11 cellular contexts compared by ENCODE assay signal in the genomic region with DNA sequence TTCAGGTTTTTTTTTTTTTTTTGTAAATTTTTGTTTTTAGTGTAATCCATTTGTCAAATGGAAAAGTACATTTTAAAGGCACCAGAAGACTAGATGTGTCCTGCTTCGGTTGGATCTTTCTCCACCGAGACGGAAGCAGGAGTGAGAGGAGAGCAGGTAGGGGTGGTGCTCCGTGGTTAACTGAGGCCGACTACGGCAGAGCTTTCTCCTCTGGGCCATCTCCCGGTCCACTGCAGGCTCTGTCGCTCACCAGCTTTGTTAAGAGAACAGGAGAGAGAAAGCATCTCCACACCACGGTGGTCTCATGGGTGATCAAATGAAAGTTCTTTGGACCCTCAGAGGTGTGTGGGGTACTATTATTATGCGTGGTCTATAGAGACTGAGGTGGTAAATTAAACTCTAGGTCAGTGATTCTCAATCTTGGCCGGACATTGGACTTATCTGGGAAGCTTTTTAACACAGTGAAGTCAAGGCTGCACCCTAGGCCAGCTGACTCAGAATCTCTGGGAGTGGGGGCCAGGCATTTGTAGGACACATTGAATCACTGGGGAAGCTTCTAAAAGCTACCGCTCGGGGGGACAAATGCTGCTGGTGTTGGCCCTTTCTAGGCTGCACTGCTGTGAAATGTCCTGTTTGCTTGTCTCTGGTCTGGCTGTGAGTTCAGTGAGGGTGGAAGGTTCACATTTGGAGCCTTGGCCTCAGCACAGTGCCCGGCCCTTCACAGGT. TPM values are rescaled to one million over a fixed set of nuclear protein-coding genes. Genes with fewer than 3 reads are reported as not detected.
DNase-seq lines count a peak whose midpoint lies in the region; ATAC-seq and TF ChIP-seq lines count a peak whose summit lies in the region.
"Had no signal": no experiment of that assay in that cellular context is flagged by ENCODE, and none has a peak within 500 bp of the region (broad histone marks: within the 10 kb centered on the region; RNA-seq: fewer than 3 reads in every experiment).

No MANE protein-coding gene starts in this region.

- no TSS peak for BruUV-seq in Caco-2 (replicated peaks; lab: Mats Ljungman, UMichigan)

- TF ChIP-seq RAD21 in liver (IDR thresholded peaks at IDR 0.05), result no peak

- 86% methylated on average over 14 of the region's 14 CpGs for WGBS in liver

- DNase-seq in GM03348 (ENCODE audit: low spot score) (peak; percentile 43), colonic mucosa (no peak), smooth muscle cell of the brain vasculature (ENCODE audit: low read depth, low spot score) (peak; percentile 47), Kasumi-1 (lab: John Stamatoyannopoulos, UW) (no peak), NCI-H2029 (lab: John Stamatoyannopoulos, UW) (no peak), T-cell (no peak), Caco-2 (no peak)
- DNase-seq: central memory CD4-positive, alpha-beta T cell; T1000 had no signal

- H3K9ac ChIP-seq in colonic mucosa (ENCODE audit: low read depth in 2 of 2, low read length in 2 of 2) (no peak overlapping the region), liver (ENCODE audit: low read depth in 1 of 2, low read length in 2 of 2) (no peak overlapping the region)

- no peaks in the 10 kb centered on the region for H3K36me3 ChIP-seq in colonic mucosa
- no peaks in the 10 kb centered on the region for H3K36me3 ChIP-seq in liver (ENCODE audit: control insufficient read depth in 4 of 4, insufficient read depth in 3 of 4, low read depth in 1 of 4, low read length in 3 of 4)
- H3K36me3 ChIP-seq in Caco-2 (ENCODE audit: control insufficient read depth, insufficient read depth, low read length), result no peaks in the 10 kb centered on the region

- H3K4me1 ChIP-seq in colonic mucosa (no peaks in the 10 kb centered on the region), liver (ENCODE audit: control insufficient read depth in 4 of 4, insufficient read depth in 4 of 4, low read length in 3 of 4) (no peaks in the 10 kb centered on the region), Caco-2 (peaks cover 19% of the 10 kb centered on the region)

- H3K36me3 Mint-ChIP-seq in T-cell, result no peaks in the 10 kb centered on the region
- no peaks in the 10 kb centered on the region for H3K36me3 Mint-ChIP-seq in Caco-2 (ENCODE audit: insufficient read depth, unreplicated experiment)
- H3K36me3 Mint-ChIP-seq: natural killer cell treated with Interleukin-12 subunit alpha and Interleukin-12 subunit beta and Interleukin-15 and Interleukin-18, amount 100 ng/mL, for 72 hours had no signal

- no peaks in the 10 kb centered on the region for H3K27me3 ChIP-seq in colonic mucosa
- H3K27me3 ChIP-seq in liver (ENCODE audit: control insufficient read depth in 4 of 4, insufficient read depth in 4 of 4, low read length in 3 of 4), result no peaks in the 10 kb centered on the region
- no peaks in the 10 kb centered on the region for H3K27me3 ChIP-seq in Caco-2 (replicated peaks; ENCODE audit: control insufficient read depth, insufficient read depth, low read length)

- H3K9me3 ChIP-seq in colonic mucosa, result no peaks in the 10 kb centered on the region
- no peaks in the 10 kb centered on the region for H3K9me3 ChIP-seq in liver (ENCODE audit: control insufficient read depth in 4 of 4, low read length in 3 of 4)
- no peaks in the 10 kb centered on the region for H3K9me3 ChIP-seq in Caco-2

- POLR2A ChIA-PET in T-cell (lab: Charles Lee), result no interaction called here
- POLR2A ChIA-PET in Caco-2 (lab: Charles Lee), result no interaction called here

- no peak for TF ChIP-seq CTCF in colonic mucosa (IDR thresholded peaks at IDR 0.05)
- TF ChIP-seq CTCF in liver (IDR thresholded peaks at IDR 0.05; ENCODE audit: low read depth, low read length, missing input control), result no peak
- no peak for TF ChIP-seq CTCF in Caco-2 (IDR thresholded peaks at IDR 0.05; ENCODE audit: insufficient read depth in 1 of 2, low read depth in 1 of 2, low read length in 1 of 2, severe bottlenecking in 1 of 2, unreplicated experiment in 1 of 2)

- ATAC-seq in T-cell (replicated peaks in 1 of 4), result no peak
- ATAC-seq: natural killer cell treated with Interleukin-12 subunit alpha and Interleukin-12 subunit beta and Interleukin-15 and Interleukin-18, amount 100 ng/mL, for 72 hours had no signal

- intact Hi-C loops in colonic mucosa (cut with DNase I) (no loop called here), Caco-2 (cut with micrococcal nuclease; ENCODE audit: unreplicated experiment) (no loop called here)

- H3K27ac ChIP-seq in colonic mucosa (peak overlapping the region; percentile 63), liver (ENCODE audit: low read depth in 1 of 2, low read length in 2 of 2) (peak overlapping the region; percentile 66 to 80)

- H3K4me3 Mint-ChIP-seq in T-cell (no peak overlapping the region), Caco-2 (ENCODE audit: unreplicated experiment) (no peak overlapping the region)
- H3K4me3 Mint-ChIP-seq: natural killer cell treated with Interleukin-12 subunit alpha and Interleukin-12 subunit beta and Interleukin-15 and Interleukin-18, amount 100 ng/mL, for 72 hours had no signal

- peaks cover 0 to 6% of the 10 kb centered on the region in 2 donors for H3K27me3 Mint-ChIP-seq in T-cell
- H3K27me3 Mint-ChIP-seq in Caco-2 (ENCODE audit: insufficient read depth, unreplicated experiment), result no peaks in the 10 kb centered on the region

- H3K27ac Mint-ChIP-seq in T-cell (no peak overlapping the region), Caco-2 (ENCODE audit: unreplicated experiment) (no peak overlapping the region)
- H3K27ac Mint-ChIP-seq: natural killer cell treated with Interleukin-12 subunit alpha and Interleukin-12 subunit beta and Interleukin-15 and Interleukin-18, amount 100 ng/mL, for 72 hours had no signal

- no peaks in the 10 kb centered on the region for H3K9me3 Mint-ChIP-seq in T-cell
- H3K9me3 Mint-ChIP-seq in Caco-2 (ENCODE audit: unreplicated experiment), result no peaks in the 10 kb centered on the region
- H3K9me3 Mint-ChIP-seq: natural killer cell treated with Interleukin-12 subunit alpha and Interleukin-12 subunit beta and Interleukin-15 and Interleukin-18, amount 100 ng/mL, for 72 hours had no signal

- no peak overlapping the region for H3K4me3 ChIP-seq in colonic mucosa
- H3K4me3 ChIP-seq in liver (ENCODE audit: low read depth in 1 of 3, low read length in 3 of 3), result no peak overlapping the region
- H3K4me3 ChIP-seq in Caco-2 (ENCODE audit: low read depth, low read length), result no peak overlapping the region

- CTCF ChIA-PET in T-cell (lab: Charles Lee), result no interaction called here
- CTCF ChIA-PET in Caco-2 (lab: Charles Lee), result interaction anchor here (0.6 kb wide), 1 partner anchor 1243 kb away, joined by 3 read pairs; no protein-coding TSS in a partner anchor

- H3K4me1 Mint-ChIP-seq in T-cell, result peaks cover 9 to 19% (median 13%) of the 10 kb centered on the region in 3 donors
- peaks cover 7% of the 10 kb centered on the region for H3K4me1 Mint-ChIP-seq in Caco-2 (ENCODE audit: low read depth, unreplicated experiment)

TF ChIP-seq in liver, 16 proteins besides CTCF, POLR2A, EP300 and RAD21:
- TF ChIP-seq HNF4A (conservative IDR thresholded peaks at IDR 0.05), result no peak
- TF ChIP-seq GABPA (IDR thresholded peaks at IDR 0.05 in 1 of 2, conservative IDR thresholded peaks at IDR 0.05 in 1 of 2), result no peak
- no peak for TF ChIP-seq FOXA2 (IDR thresholded peaks at IDR 0.05)
- TF ChIP-seq, protein P1, sequence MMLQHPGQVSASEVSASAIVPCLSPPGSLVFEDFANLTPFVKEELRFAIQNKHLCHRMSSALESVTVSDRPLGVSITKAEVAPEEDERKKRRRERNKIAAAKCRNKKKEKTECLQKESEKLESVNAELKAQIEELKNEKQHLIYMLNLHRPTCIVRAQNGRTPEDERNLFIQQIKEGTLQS (IDR thresholded peaks at IDR 0.05), result no peak
- TF ChIP-seq NR2F2 (IDR thresholded peaks at IDR 0.05), result no peak
- no peak for TF ChIP-seq FOXA1 (IDR thresholded peaks at IDR 0.05)
- TF ChIP-seq ZBTB33 (IDR thresholded peaks at IDR 0.05), result no peak
- TF ChIP-seq HNF4G (IDR thresholded peaks at IDR 0.05), result no peak
- no peak for TF ChIP-seq EGR1 (IDR thresholded peaks at IDR 0.05; ENCODE audit: low read depth in 2 of 2)

RNA-seq across cellular contexts. Expression of gene ABCA4, which starts 25.0 kb away (rescaled TPM):
- total RNA-seq in colonic mucosa (under 1 TPM; 0.02 to 0.27 TPM), liver (1 to 10 TPM in 1 of 2 donors, under 1 TPM in 1; 0.19 to 1.5 TPM), T-cell (not detected), Caco-2 (2022) (1.0 and 1.8 TPM in 2 replicates)
- under 1 TPM; 0.32 to 0.43 TPM for polyA plus RNA-seq in liver
- total RNA-seq: natural killer cell treated with Interleukin-12 subunit alpha and Interleukin-12 subunit beta and Interleukin-15 and Interleukin-18, amount 100 ng/mL, for 72 hours had no signal

Comparison
In these comparisons a context has a peak if more than half of its experiments do, and no peak if none do; other contexts are left out.
1. DNase-seq: peak in GM03348 (single experiment) and smooth muscle cell of the brain vasculature (single experiment); none in colonic mucosa (single experiment), Kasumi-1 (0 of 2), NCI-H2029 (single experiment), T-cell (0 of 34) and Caco-2 (0 of 2).